Comparison of ENCODE assay signal across 8 cellular contexts in genomic region chr2:74037379-74037860, GRCh38. TPM values are rescaled to one million over a fixed set of nuclear protein-coding genes. Genes with fewer than 3 reads are reported as not detected.
DNase-seq lines count a peak whose midpoint lies in the region; ATAC-seq and TF ChIP-seq lines count a peak whose summit lies in the region.

No MANE protein-coding gene starts in this region.

- H3K27me3 ChIP-seq in heart right ventricle = no peaks in the 10 kb centered on the region

- peak overlapping the region in 1 of 10 donors; percentile 83 for H3K27ac ChIP-seq in heart right ventricle
- no peak overlapping the region for H3K27ac ChIP-seq in caudate nucleus (ENCODE audit: low read depth, low read length)

- H3K4me1 ChIP-seq in heart right ventricle = peaks cover 0 to 85% (median 22%) of the 10 kb centered on the region in 9 donors

- TF ChIP-seq CTCF in GM10266 (IDR thresholded peaks at IDR 0.05; ENCODE audit: control insufficient read depth, insufficient read depth, low read depth, missing control alignments) (no peak), heart right ventricle (IDR thresholded peaks at IDR 0.05) (no peak)

- peak overlapping the region in 1 of 10 donors; percentile 22 for H3K4me3 ChIP-seq in heart right ventricle

- peak; percentile 58 for DNase-seq in GM10266 (ENCODE audit: extremely low spot score)
- DNase-seq in NOMO-1 treated with DMSO at 0.1 percent for 48 hours (lab: John Stamatoyannopoulos, UW; ENCODE audit: unreplicated experiment) = peak; percentile 96
- no peak for DNase-seq in heart right ventricle
- DNase-seq in DMS53 (lab: John Stamatoyannopoulos, UW) = no peak
- no peak for DNase-seq in caudate nucleus (lab: John Stamatoyannopoulos, UW)
- no peak for DNase-seq in hypothalamus (lab: John Stamatoyannopoulos, UW)
- DNase-seq in GM19240 (ENCODE audit: insufficient read length, low spot score) = no peak

- H3K9me3 ChIP-seq in heart right ventricle = no peaks in the 10 kb centered on the region

- intact Hi-C loops in heart right ventricle (cut with DNase I) = no loop called here

- 72 to 85% methylated on average over 1 of the region's 1 CpG for WGBS in heart right ventricle, 2 donors

- ATAC-seq in GM21723 (IDR thresholded peaks at IDR 0.05; ENCODE audit: unreplicated experiment) (peak; percentile 61), heart right ventricle (peak; percentile 48 to 76 (median 64))

- H3K36me3 ChIP-seq in heart right ventricle = no peaks in the 10 kb centered on the region

RNA-seq across cellular contexts. Expression of gene TET3, which starts 52.7 kb away (rescaled TPM):
- total RNA-seq in heart right ventricle = 1 to 10 TPM; 2.1 to 8.0 (median 2.9) TPM
- polyA plus RNA-seq in heart right ventricle = 1 to 10 TPM; 1.1 to 1.3 TPM

Comparison
In these comparisons a context has a peak if more than half of its experiments do, and no peak if none do; other contexts are left out.
1. DNase-seq: peak in GM10266 (single experiment) and NOMO-1 treated with DMSO at 0.1 percent for 48 hours (single experiment); none in heart right ventricle (0 of 2), DMS53 (single experiment), caudate nucleus (0 of 61), hypothalamus (0 of 51) and GM19240 (single experiment).